ENCODE assay signal across 1 cellular context in genomic region chr2:132167100-132167499, GRCh38. TPM values are rescaled to one million over a fixed set of nuclear protein-coding genes. Genes with fewer than 3 reads are reported as not detected.
"Had no signal": no experiment of that assay in that cellular context is flagged by ENCODE, and none has a peak within 500 bp of the region (broad histone marks: within the 10 kb centered on the region; RNA-seq: fewer than 3 reads in every experiment).

No MANE protein-coding gene starts in this region.

RNA-seq across cellular contexts. Expression of gene ANKRD30BL, which starts 5.3 kb away (rescaled TPM):
- total RNA-seq: G401 had no signal
